In the genomic region with DNA sequence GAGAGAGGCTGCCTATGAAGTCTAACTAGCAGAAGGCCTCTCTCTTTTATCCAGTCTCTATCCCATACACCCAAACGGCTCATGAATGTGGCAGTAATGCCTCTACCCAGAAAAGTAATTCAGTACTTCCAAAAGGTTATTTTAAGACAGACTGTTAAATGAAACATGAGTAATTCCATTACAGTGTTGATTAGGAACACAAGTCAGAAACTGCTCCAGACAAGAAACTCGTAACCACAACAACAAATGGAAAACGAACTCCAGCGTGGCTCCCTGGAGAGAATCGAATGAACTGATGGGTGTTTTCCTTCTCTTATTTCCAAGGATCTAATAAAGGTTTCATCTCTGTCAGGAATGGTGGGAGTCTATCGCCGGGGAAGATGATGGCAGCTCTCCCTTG, we compare ENCODE assay signal across 21 cellular contexts.
DNase-seq lines count a peak whose midpoint lies in the region; ATAC-seq and TF ChIP-seq lines count a peak whose summit lies in the region.
"Had no signal": no experiment of that assay in that cellular context is flagged by ENCODE, and none has a peak within 500 bp of the region (broad histone marks: within the 10 kb centered on the region; RNA-seq: fewer than 3 reads in every experiment).

No MANE protein-coding gene starts in this region.

- peak; percentile 9 for DNase-seq in AG08395 (ENCODE audit: low spot score)
- DNase-seq in fibroblast of mammary gland (ENCODE audit: low read depth) = peak; percentile 30
- no peak for DNase-seq in dermis blood vessel endothelial cell
- DNase-seq in body of pancreas = no peak
- DNase-seq: CD4-positive, CD25-positive, alpha-beta regulatory T cell; DMS79; H9; NCI-H1105; NCI-H146; NCI-H2081; NCI-H2227 treated with DMSO at 0.1 percent for 48 hours; NCI-H510A; NCI-H748 treated with DMSO at 0.1 percent for 48 hours; PC-9; RPMI8226; SHP77 treated with DMSO at 0.1 percent for 48 hours; SK-N-SH had no signal

- CTCF ChIA-PET in HEK293 (lab: Yijun Ruan, JAX) = interaction anchor here (0.6 kb wide), 1 partner anchor 189 kb away, joined by 3 read pairs; no protein-coding TSS in a partner anchor

- H3K27me3 Mint-ChIP-seq in nephron (ENCODE audit: low read depth) = no peaks in the 10 kb centered on the region
- H3K27me3 Mint-ChIP-seq: CD4-positive, CD25-positive, alpha-beta regulatory T cell; IgD-negative memory B cell had no signal

- H3K4me1 Mint-ChIP-seq in nephron = peaks cover 39% of the 10 kb centered on the region
- H3K4me1 Mint-ChIP-seq: CD4-positive, CD25-positive, alpha-beta regulatory T cell; IgD-negative memory B cell had no signal

- intact Hi-C loops in body of pancreas (cut with DNase I) = no loop called here

- peak overlapping the region in 2 of 3 experiments; percentile 30 to 86 for H3K27ac Mint-ChIP-seq in nephron
- H3K27ac Mint-ChIP-seq: CD4-positive, CD25-positive, alpha-beta regulatory T cell; H9; IgD-negative memory B cell had no signal

- H3K9me3 ChIP-seq in HEK293 (ENCODE audit: control insufficient read depth, insufficient read depth, low read depth, low read length) (no peaks in the 10 kb centered on the region), body of pancreas (no peaks in the 10 kb centered on the region)

- H3K4me3 Mint-ChIP-seq in nephron = no peak overlapping the region
- H3K4me3 Mint-ChIP-seq: CD4-positive, CD25-positive, alpha-beta regulatory T cell; H9; IgD-negative memory B cell had no signal

- H3K4me1 ChIP-seq in HEK293 (ENCODE audit: control insufficient read depth, insufficient read depth, low read length) (peaks cover 14% of the 10 kb centered on the region), body of pancreas (no peaks in the 10 kb centered on the region)

- H3K9me3 Mint-ChIP-seq in nephron = peaks cover 12% of the 10 kb centered on the region

- TF ChIP-seq CTCF in HEK293 (tag by site-specific recombination; IDR thresholded peaks at IDR 0.05) = no peak
- no peak for TF ChIP-seq CTCF in fibroblast of mammary gland (conservative IDR thresholded peaks at IDR 0.05; ENCODE audit: control insufficient read depth, insufficient read depth, low read depth, low read length)
- TF ChIP-seq CTCF in nephron (IDR thresholded peaks at IDR 0.05; ENCODE audit: unreplicated experiment in 3 of 3) = no peak
- no peak for TF ChIP-seq CTCF in body of pancreas (IDR thresholded peaks at IDR 0.05)

- peaks cover 17% of the 10 kb centered on the region for H3K36me3 Mint-ChIP-seq in nephron (ENCODE audit: low read depth)
- H3K36me3 Mint-ChIP-seq: CD4-positive, CD25-positive, alpha-beta regulatory T cell; IgD-negative memory B cell had no signal

- POLR2A ChIA-PET in HEK293 (lab: Yijun Ruan, JAX) = no interaction called here

- no peak overlapping the region for H3K27ac ChIP-seq in HEK293 (ENCODE audit: extremely low read depth, low read depth, low read length)
- no peak overlapping the region for H3K27ac ChIP-seq in body of pancreas
- H3K27ac ChIP-seq: PC-9 had no signal

- H3K36me3 ChIP-seq in HEK293 (ENCODE audit: control insufficient read depth in 2 of 2, insufficient read depth in 1 of 2, low read length in 2 of 2) (no peaks in the 10 kb centered on the region), body of pancreas (replicated peaks in 1 of 2; ENCODE audit: insufficient read depth in 1 of 2, low read depth in 2 of 2) (no peaks in the 10 kb centered on the region)

- ATAC-seq in HG03520 (IDR thresholded peaks at IDR 0.05; ENCODE audit: unreplicated experiment) = no peak
- ATAC-seq in body of pancreas = no peak

- no peak for TF ChIP-seq POLR2A in body of pancreas (IDR thresholded peaks at IDR 0.05)

- H3K27me3 ChIP-seq in body of pancreas = no peaks in the 10 kb centered on the region

- 89 to 94% methylated on average over 7 of the region's 7 CpGs for WGBS in body of pancreas, 2 donors

- H3K4me3 ChIP-seq in HEK293 (ENCODE audit: low read depth, low read length) (no peak overlapping the region), fibroblast of mammary gland (ENCODE audit: control insufficient read depth, low read depth, low read length) (no peak overlapping the region), body of pancreas (no peak overlapping the region)
- H3K4me3 ChIP-seq: PC-9 had no signal

TF ChIP-seq in HEK293, 187 proteins besides CTCF, POLR2A, EP300 and RAD21:
- TF ChIP-seq YY1 (tag by site-specific recombination; IDR thresholded peaks at IDR 0.05) (no peak), KLF8 (tag by site-specific recombination; IDR thresholded peaks at IDR 0.05) (no peak), ZNF133 (tag by site-specific recombination; IDR thresholded peaks at IDR 0.05) (no peak), ELK4 (IDR thresholded peaks at IDR 0.05; ENCODE audit: borderline replicate concordance, low read depth, low read length) (no peak), ZBTB44 (tag by site-specific recombination; IDR thresholded peaks at IDR 0.05) (peak; percentile 31; the same call in 1 of the 2 replicates), ZNF624 (tag by site-specific recombination; IDR thresholded peaks at IDR 0.05) (no peak), ZNF600 (tag by site-specific recombination; IDR thresholded peaks at IDR 0.05) (0 out of 2 replicates have a peak, but pooled peaks have one; percentile 22)
- TF ChIP-seq, protein P1, sequence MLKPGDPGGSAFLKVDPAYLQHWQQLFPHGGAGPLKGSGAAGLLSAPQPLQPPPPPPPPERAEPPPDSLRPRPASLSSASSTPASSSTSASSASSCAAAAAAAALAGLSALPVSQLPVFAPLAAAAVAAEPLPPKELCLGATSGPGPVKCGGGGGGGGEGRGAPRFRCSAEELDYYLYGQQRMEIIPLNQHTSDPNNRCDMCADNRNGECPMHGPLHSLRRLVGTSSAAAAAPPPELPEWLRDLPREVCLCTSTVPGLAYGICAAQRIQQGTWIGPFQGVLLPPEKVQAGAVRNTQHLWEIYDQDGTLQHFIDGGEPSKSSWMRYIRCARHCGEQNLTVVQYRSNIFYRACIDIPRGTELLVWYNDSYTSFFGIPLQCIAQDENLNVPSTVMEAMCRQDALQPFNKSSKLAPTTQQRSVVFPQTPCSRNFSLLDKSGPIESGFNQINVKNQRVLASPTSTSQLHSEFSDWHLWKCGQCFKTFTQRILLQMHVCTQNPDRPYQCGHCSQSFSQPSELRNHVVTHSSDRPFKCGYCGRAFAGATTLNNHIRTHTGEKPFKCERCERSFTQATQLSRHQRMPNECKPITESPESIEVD (tag by site-specific recombination; IDR thresholded peaks at IDR 0.05) = peak; percentile 77

Comparison
In these comparisons a context has a peak if more than half of its experiments do, and no peak if none do; other contexts are left out.
1. DNase-seq: peak in AG08395 (single experiment) and fibroblast of mammary gland (single experiment); none in dermis blood vessel endothelial cell (single experiment) and body of pancreas (0 of 4).